ENCODE assay signal across 1 cellular context in the genomic region with DNA sequence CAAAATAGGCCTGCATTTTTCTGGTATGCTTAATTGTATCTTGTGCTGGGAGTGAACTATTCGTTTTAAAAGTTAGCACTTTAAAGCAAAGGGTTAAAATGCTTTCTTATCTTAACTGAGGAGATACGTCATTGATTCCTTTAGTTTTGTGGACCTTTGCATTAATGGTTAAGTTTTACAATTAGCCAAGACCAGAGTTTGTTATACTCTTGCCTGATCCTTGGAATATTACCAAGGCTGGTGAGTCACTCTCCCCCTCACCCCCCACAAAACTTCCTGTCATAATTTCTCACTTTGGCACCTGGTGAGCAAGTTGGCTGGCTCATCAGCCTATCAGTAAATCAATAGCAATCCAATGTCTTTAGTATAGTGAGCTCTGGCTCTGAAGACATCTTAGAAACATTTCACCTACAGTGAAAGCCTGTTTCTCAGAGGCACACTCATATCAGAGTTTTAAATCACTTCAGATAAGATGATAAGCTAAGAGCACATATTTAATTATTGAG.
TF ChIP-seq lines count a peak whose summit lies in the region.

No MANE protein-coding gene starts in this region.

TF ChIP-seq in endothelial cell of umbilical vein, 7 proteins besides CTCF, POLR2A, EP300 and RAD21 (continued from another document):
- TF ChIP-seq, protein P1, sequence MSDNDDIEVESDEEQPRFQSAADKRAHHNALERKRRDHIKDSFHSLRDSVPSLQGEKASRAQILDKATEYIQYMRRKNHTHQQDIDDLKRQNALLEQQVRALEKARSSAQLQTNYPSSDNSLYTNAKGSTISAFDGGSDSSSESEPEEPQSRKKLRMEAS (IDR thresholded peaks at IDR 0.05; ENCODE audit: insufficient read depth, insufficient read length) = no peak
